In genomic region chr6:42217165-42217522, GRCh38 we compare ENCODE assay signal across 1 cellular context.
TF ChIP-seq lines count a peak whose summit lies in the region.

No MANE protein-coding gene starts in this region.

TF ChIP-seq in IMR-90, 13 proteins besides CTCF, POLR2A, EP300 and RAD21 (continued from another document):
- TF ChIP-seq, protein P1, sequence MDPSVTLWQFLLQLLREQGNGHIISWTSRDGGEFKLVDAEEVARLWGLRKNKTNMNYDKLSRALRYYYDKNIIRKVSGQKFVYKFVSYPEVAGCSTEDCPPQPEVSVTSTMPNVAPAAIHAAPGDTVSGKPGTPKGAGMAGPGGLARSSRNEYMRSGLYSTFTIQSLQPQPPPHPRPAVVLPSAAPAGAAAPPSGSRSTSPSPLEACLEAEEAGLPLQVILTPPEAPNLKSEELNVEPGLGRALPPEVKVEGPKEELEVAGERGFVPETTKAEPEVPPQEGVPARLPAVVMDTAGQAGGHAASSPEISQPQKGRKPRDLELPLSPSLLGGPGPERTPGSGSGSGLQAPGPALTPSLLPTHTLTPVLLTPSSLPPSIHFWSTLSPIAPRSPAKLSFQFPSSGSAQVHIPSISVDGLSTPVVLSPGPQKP (IDR thresholded peaks at IDR 0.05; ENCODE audit: borderline replicate concordance, low read depth, low read length) = no peak
- no peak for TF ChIP-seq SMC3 (IDR thresholded peaks at IDR 0.05; ENCODE audit: low read depth, low read length)
- TF ChIP-seq NFE2L2 (IDR thresholded peaks at IDR 0.05; ENCODE audit: low read depth, low read length) = no peak
- no peak for TF ChIP-seq MXI1 (IDR thresholded peaks at IDR 0.05; ENCODE audit: borderline replicate concordance, low read depth, low read length)
- TF ChIP-seq BHLHE40 (IDR thresholded peaks at IDR 0.05; ENCODE audit: low read depth, low read length) = no peak
- TF ChIP-seq MAFK (IDR thresholded peaks at IDR 0.05; ENCODE audit: low read depth, low read length) = no peak
- TF ChIP-seq RCOR1 (IDR thresholded peaks at IDR 0.05; ENCODE audit: insufficient replicate concordance, low read length) = no peak
- no peak for TF ChIP-seq USF2 (IDR thresholded peaks at IDR 0.05; ENCODE audit: low read depth, low read length)
- TF ChIP-seq RFX5 (IDR thresholded peaks at IDR 0.05; ENCODE audit: low read depth, low read length) = no peak
- no peak for TF ChIP-seq CEBPB (IDR thresholded peaks at IDR 0.05; ENCODE audit: low read depth, low read length)
- no peak for TF ChIP-seq FOS (IDR thresholded peaks at IDR 0.05; ENCODE audit: low read depth, low read length)
TF ChIP-seq in IMR-90: peak in this region for 0.
